7 cellular contexts compared by ENCODE assay signal in the genomic region with DNA sequence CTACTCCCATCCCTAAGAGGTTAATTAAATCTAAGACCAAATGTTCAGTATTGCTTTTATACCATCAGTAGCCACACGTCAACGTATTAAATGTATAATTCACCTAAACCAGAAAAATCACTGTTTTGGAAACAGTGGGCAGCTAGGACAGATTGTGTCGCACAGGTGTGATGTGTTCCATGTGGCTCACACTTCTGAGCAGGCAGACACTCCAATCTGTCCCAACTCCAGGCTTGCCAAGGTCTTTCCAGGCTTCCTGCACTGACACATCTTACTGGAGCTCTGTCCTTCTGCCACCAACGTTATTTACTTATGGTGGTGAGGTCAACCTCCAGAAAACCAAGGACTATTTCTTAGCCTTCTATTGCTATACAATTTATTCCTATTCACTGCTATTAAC. TPM values are rescaled to one million over a fixed set of nuclear protein-coding genes. Genes with fewer than 3 reads are reported as not detected.
"Had no signal": no experiment of that assay in that cellular context is flagged by ENCODE, and none has a peak within 500 bp of the region (broad histone marks: within the 10 kb centered on the region; RNA-seq: fewer than 3 reads in every experiment).

No MANE protein-coding gene starts in this region.

- H3K27ac Mint-ChIP-seq: GM23338, H9 had no signal

- H3K4me3 ChIP-seq: GM23338, K562 had no signal

- H3K4me3 Mint-ChIP-seq: GM23338, H9 had no signal

- ATAC-seq: GM23338, K562 had no signal

- H3K9me3 Mint-ChIP-seq: GM23338, H9 had no signal

- DNase-seq: H9, HCEC 1CT, IMR-90 had no signal

RNA-seq across cellular contexts. Expression of a gene that starts 50.9 kb away (rescaled TPM):
- total RNA-seq: GM23338, H1, H9, HT-29, IMR-90 had no signal
